ENCODE assay signal across 8 cellular contexts in genomic region chr5:150734579-150735384, GRCh38. TPM values are rescaled to one million over a fixed set of nuclear protein-coding genes. Genes with fewer than 3 reads are reported as not detected.
DNase-seq lines count a peak whose midpoint lies in the region; ATAC-seq and TF ChIP-seq lines count a peak whose summit lies in the region.

No MANE protein-coding gene starts in this region.

- H3K4me1 ChIP-seq in body of pancreas (peaks cover 10% of the 10 kb centered on the region), gastrocnemius medialis (peaks cover 30 to 33% of the 10 kb centered on the region in 2 donors)

- peak overlapping the region in 1 of 4 donors; percentile 57 for H3K27ac ChIP-seq in body of pancreas
- peak overlapping the region in 3 of 4 donors; percentile 10 to 42 (median 24) for H3K27ac ChIP-seq in gastrocnemius medialis

- in situ Hi-C loops in gastrocnemius medialis (cut with MboI; ENCODE audit: low sequenced_read_pairs in 4 of 4): no loop called here

- DNase-seq in stimulated activated CD4-positive, alpha-beta T cell treated with anti-CD3 and anti-CD28 coated beads, Interleukin-12 subunit alpha, Interleukin-12 subunit beta, amount 100 ng/mL, for 48 hours (ENCODE audit: low read depth in 2 of 3, low spot score in 1 of 3): peak in 2 of 3 donors; percentile 4 to 12
- DNase-seq in stimulated activated CD4-positive, alpha-beta T cell treated with anti-CD3 and anti-CD28 coated beads, Interleukin-4, amount 100 ng/mL, for 4 hours: no peak
- peak; percentile 2 for DNase-seq in HT1080 (ENCODE audit: low read depth)
- DNase-seq in body of pancreas: peak; percentile 24 to 71 (median 40)
- DNase-seq in gastrocnemius medialis: peak; percentile 10 to 39
- no peak for DNase-seq in NCI-H446 treated with DMSO at 0.1 percent for 48 hours (lab: John Stamatoyannopoulos, UW)
- no peak for DNase-seq in NCI-H1092 (lab: John Stamatoyannopoulos, UW)

- TF ChIP-seq POLR2A in body of pancreas (IDR thresholded peaks at IDR 0.05) (no peak), gastrocnemius medialis (IDR thresholded peaks at IDR 0.05) (no peak)

- TF ChIP-seq CTCF in body of pancreas (IDR thresholded peaks at IDR 0.05): no peak
- no peak for TF ChIP-seq CTCF in gastrocnemius medialis (IDR thresholded peaks at IDR 0.05 in 4 of 5, conservative IDR thresholded peaks at IDR 0.05 in 1 of 5)

- H3K9me3 ChIP-seq in body of pancreas (no peaks in the 10 kb centered on the region), gastrocnemius medialis (no peaks in the 10 kb centered on the region)

- peaks cover 14 to 25% of the 10 kb centered on the region in 2 donors for H3K36me3 ChIP-seq in body of pancreas (replicated peaks in 1 of 2; ENCODE audit: insufficient read depth in 1 of 2, low read depth in 2 of 2)
- peaks cover 0 to 36% of the 10 kb centered on the region in 2 donors for H3K36me3 ChIP-seq in gastrocnemius medialis

- H3K4me3 ChIP-seq in body of pancreas: no peak overlapping the region
- no peak overlapping the region for H3K4me3 ChIP-seq in gastrocnemius medialis

- no peak for ATAC-seq in body of pancreas
- ATAC-seq in gastrocnemius medialis: peak in 1 of 2 donors; percentile 54
- no peak for ATAC-seq in HG03520 (IDR thresholded peaks at IDR 0.05; ENCODE audit: unreplicated experiment)

- intact Hi-C loops in body of pancreas (cut with DNase I): no loop called here
- intact Hi-C loops in gastrocnemius medialis (cut with DNase I; ENCODE audit: low total_unique reads): no loop called here

- WGBS in body of pancreas, 2 donors: 81 to 84% methylated on average over 5 to 7 of the region's 7 CpGs

- H3K27me3 ChIP-seq in body of pancreas (no peaks in the 10 kb centered on the region), gastrocnemius medialis (no peaks in the 10 kb centered on the region)

RNA-seq across cellular contexts. Expression of gene DCTN4, which starts 24.0 kb away (rescaled TPM):
- 30.5 and 40.8 TPM in 2 replicates for total RNA-seq in HT1080 (2014; rRNA removed; shearing (Covaris generic))
- polyA plus RNA-seq in HT1080 (2015; cell fraction: cytosol; rRNA removed): 32.2 and 43.3 TPM in 2 replicates
- 62.4 and 66.8 TPM in 2 replicates for polyA plus RNA-seq in HT1080 (2015; cell fraction: nucleus; rRNA removed)
- total RNA-seq in body of pancreas (10 to 100 TPM; 30.6 to 49.4 TPM), gastrocnemius medialis (10 to 100 TPM; 66.6 to 92.6 (median 72.8) TPM)

RNA-seq across cellular contexts. Expression of gene RBM22, which starts 33.9 kb away (rescaled TPM):
- total RNA-seq in HT1080 (2014; rRNA removed; shearing (Covaris generic)): 38.7 and 48.1 TPM in 2 replicates
- 37.9 and 40.9 TPM in 2 replicates for polyA plus RNA-seq in HT1080 (2015; cell fraction: cytosol; rRNA removed)
- 80.8 and 89.9 TPM in 2 replicates for polyA plus RNA-seq in HT1080 (2015; cell fraction: nucleus; rRNA removed)
- total RNA-seq in body of pancreas (10 to 100 TPM; 22.8 to 28.7 TPM), gastrocnemius medialis (10 to 100 TPM; 22.5 to 31.0 (median 26.2) TPM)

RNA-seq across cellular contexts. Expression of gene SMIM3, which starts 43.8 kb away (rescaled TPM):
- 4.4 and 5.9 TPM in 2 replicates for total RNA-seq in HT1080 (2014; rRNA removed; shearing (Covaris generic))
- 14.0 and 15.5 TPM in 2 replicates for polyA plus RNA-seq in HT1080 (2015; cell fraction: cytosol; rRNA removed)
- 6.1 and 6.4 TPM in 2 replicates for polyA plus RNA-seq in HT1080 (2015; cell fraction: nucleus; rRNA removed)
- total RNA-seq in body of pancreas: 10 to 100 TPM; 40.2 to 51.6 TPM
- 10 to 100 TPM; 14.2 to 17.9 (median 15.4) TPM for total RNA-seq in gastrocnemius medialis

Comparison
In these comparisons a context has a peak if more than half of its experiments do, and no peak if none do; other contexts are left out.
1. DNase-seq: peak in stimulated activated CD4-positive, alpha-beta T cell treated with anti-CD3 and anti-CD28 coated beads, Interleukin-12 subunit alpha, Interleukin-12 subunit beta, amount 100 ng/mL, for 48 hours (2 of 3), HT1080 (single experiment), body of pancreas (4 of 4) and gastrocnemius medialis (2 of 2); none in stimulated activated CD4-positive, alpha-beta T cell treated with anti-CD3 and anti-CD28 coated beads, Interleukin-4, amount 100 ng/mL, for 4 hours (0 of 2), NCI-H446 treated with DMSO at 0.1 percent for 48 hours (single experiment) and NCI-H1092 (single experiment).